In genomic region chr1:56223962-56224361, GRCh38 we compare ENCODE assay signal across 31 cellular contexts.
"Had no signal": no experiment of that assay in that cellular context is flagged by ENCODE, and none has a peak within 500 bp of the region (broad histone marks: within the 10 kb centered on the region; RNA-seq: fewer than 3 reads in every experiment).

No MANE protein-coding gene starts in this region.

- H3K4me3 Mint-ChIP-seq: activated CD4-positive, alpha-beta memory T cell treated with anti-CD3 and anti-CD28 coated beads, Interleukin-2, amount 10 ng/mL, durations not matched to agents 7 days and 5 days; activated CD4-positive, alpha-beta T cell treated with anti-CD3 and anti-CD28 coated beads, Interleukin-2, amount 10 ng/mL, durations not matched to agents 7 days and 5 days; activated naive CD4-positive, alpha-beta T cell treated with anti-CD3 and anti-CD28 coated beads, Interleukin-2, amount 10 ng/mL, durations not matched to agents 7 days and 5 days; activated naive CD8-positive, alpha-beta T cell treated with anti-CD3 and anti-CD28 coated beads, Interleukin-2, amount 10 ng/mL, durations not matched to agents 7 days and 5 days; activated T-cell treated with anti-CD3 and anti-CD28 coated beads, Interleukin-2, amount 50 U/mL, for 24 hours; activated T-cell treated with anti-CD3 and anti-CD28 coated beads, Interleukin-2, amount 50 U/mL, for 72 hours; central memory CD8-positive, alpha-beta T cell; effector memory CD8-positive, alpha-beta T cell; WTC11 had no signal

- H3K79me2 ChIP-seq: hepatocyte had no signal

- H3K27me3 Mint-ChIP-seq: activated CD4-positive, alpha-beta memory T cell treated with anti-CD3 and anti-CD28 coated beads, Interleukin-2, amount 10 ng/mL, durations not matched to agents 7 days and 5 days; activated CD4-positive, alpha-beta T cell treated with anti-CD3 and anti-CD28 coated beads, Interleukin-2, amount 10 ng/mL, durations not matched to agents 7 days and 5 days; activated naive CD4-positive, alpha-beta T cell treated with anti-CD3 and anti-CD28 coated beads, Interleukin-2, amount 10 ng/mL, durations not matched to agents 7 days and 5 days; activated T-cell treated with anti-CD3 and anti-CD28 coated beads, Interleukin-2, amount 50 U/mL, for 24 hours; central memory CD8-positive, alpha-beta T cell; effector memory CD8-positive, alpha-beta T cell had no signal

- ATAC-seq: activated naive CD4-positive, alpha-beta T cell treated with anti-CD3 and anti-CD28 coated beads, Interleukin-2, amount 50 U/mL, for 72 hours; activated T-cell treated with anti-CD3 and anti-CD28 coated beads, Interleukin-2, amount 50 U/mL, for 72 hours; effector memory CD8-positive, alpha-beta T cell; gastroesophageal sphincter; heart right ventricle; WTC11 had no signal

- H3K27me3 ChIP-seq: ascending aorta, brain microvascular endothelial cell, gastroesophageal sphincter, heart right ventricle, hepatocyte had no signal

- FAIRE-seq: bronchial epithelial cell, TTC549 had no signal

- DNase-seq: activated CD4-positive, alpha-beta memory T cell treated with anti-CD3 and anti-CD28 coated beads, Interleukin-2, amount 10 ng/mL, durations not matched to agents 7 days and 5 days; activated CD4-positive, alpha-beta T cell treated with anti-CD3 and anti-CD28 coated beads for 1 hour; activated CD4-positive, alpha-beta T cell treated with anti-CD3 and anti-CD28 coated beads for 4 hours; activated CD4-positive, alpha-beta T cell treated with anti-CD3 and anti-CD28 coated beads, Interleukin-2, amount 10 ng/mL, durations not matched to agents 7 days and 5 days; activated CD4-positive, alpha-beta T cell treated with anti-CD3 and anti-CD28 coated beads, Interleukin-2, amount 50 U/mL, for 4 hours; activated CD8-positive, alpha-beta memory T cell treated with anti-CD3 and anti-CD28 coated beads, Interleukin-2, amount 50 U/mL, for 48 hours; activated gamma-delta T cell; activated naive CD4-positive, alpha-beta T cell; activated naive CD4-positive, alpha-beta T cell treated with anti-CD3 and anti-CD28 coated beads, Interleukin-2, amount 10 ng/mL, durations not matched to agents 7 days and 5 days; activated naive CD8-positive, alpha-beta T cell treated with anti-CD3 and anti-CD28 coated beads, Interleukin-2, amount 10 ng/mL, durations not matched to agents 7 days and 5 days; activated T-cell treated with anti-CD3 and anti-CD28 coated beads for 4 hours; activated T-cell treated with anti-CD3 and anti-CD28 coated beads, Interleukin-2, amount 50 U/mL, for 24 hours; activated T-cell treated with anti-CD3 and anti-CD28 coated beads, Interleukin-2, amount 50 U/mL, for 72 hours; brain microvascular endothelial cell; dermis blood vessel endothelial cell; effector CD4-positive, alpha-beta T cell; effector memory CD8-positive, alpha-beta T cell; foreskin melanocyte; heart right ventricle; T-helper 2 cell had no signal

- H3K4me2 ChIP-seq: hepatocyte had no signal

- H3K9me3 Mint-ChIP-seq: activated CD4-positive, alpha-beta T cell treated with anti-CD3 and anti-CD28 coated beads, Interleukin-2, amount 10 ng/mL, durations not matched to agents 7 days and 5 days; activated naive CD8-positive, alpha-beta T cell treated with anti-CD3 and anti-CD28 coated beads, Interleukin-2, amount 10 ng/mL, durations not matched to agents 7 days and 5 days; activated T-cell treated with anti-CD3 and anti-CD28 coated beads, Interleukin-2, amount 50 U/mL, for 72 hours; WTC11 had no signal

- H3K4me1 Mint-ChIP-seq: activated CD4-positive, alpha-beta memory T cell treated with anti-CD3 and anti-CD28 coated beads, Interleukin-2, amount 10 ng/mL, durations not matched to agents 7 days and 5 days; activated CD4-positive, alpha-beta T cell treated with anti-CD3 and anti-CD28 coated beads, Interleukin-2, amount 10 ng/mL, durations not matched to agents 7 days and 5 days; activated naive CD4-positive, alpha-beta T cell treated with anti-CD3 and anti-CD28 coated beads, Interleukin-2, amount 10 ng/mL, durations not matched to agents 7 days and 5 days; activated naive CD8-positive, alpha-beta T cell treated with anti-CD3 and anti-CD28 coated beads, Interleukin-2, amount 10 ng/mL, durations not matched to agents 7 days and 5 days; central memory CD8-positive, alpha-beta T cell had no signal

- H3K4me1 ChIP-seq: ascending aorta, gastroesophageal sphincter, heart right ventricle had no signal

- H3K4me3 ChIP-seq: ascending aorta, coronary artery, gastroesophageal sphincter, heart right ventricle, hepatocyte had no signal

- H3K36me3 ChIP-seq: ascending aorta, brain microvascular endothelial cell, gastroesophageal sphincter, heart right ventricle had no signal

- H3K27ac Mint-ChIP-seq: activated CD4-positive, alpha-beta memory T cell treated with anti-CD3 and anti-CD28 coated beads, Interleukin-2, amount 10 ng/mL, durations not matched to agents 7 days and 5 days; activated CD4-positive, alpha-beta T cell treated with anti-CD3 and anti-CD28 coated beads, Interleukin-2, amount 10 ng/mL, durations not matched to agents 7 days and 5 days; activated naive CD4-positive, alpha-beta T cell treated with anti-CD3 and anti-CD28 coated beads, Interleukin-2, amount 10 ng/mL, durations not matched to agents 7 days and 5 days; activated naive CD8-positive, alpha-beta T cell treated with anti-CD3 and anti-CD28 coated beads, Interleukin-2, amount 10 ng/mL, durations not matched to agents 7 days and 5 days; activated T-cell treated with anti-CD3 and anti-CD28 coated beads, Interleukin-2, amount 50 U/mL, for 24 hours; activated T-cell treated with anti-CD3 and anti-CD28 coated beads, Interleukin-2, amount 50 U/mL, for 72 hours; effector memory CD8-positive, alpha-beta T cell; WTC11 had no signal

- H2AFZ ChIP-seq: hepatocyte had no signal

- H3K36me3 Mint-ChIP-seq: activated naive CD4-positive, alpha-beta T cell treated with anti-CD3 and anti-CD28 coated beads, Interleukin-2, amount 10 ng/mL, durations not matched to agents 7 days and 5 days; activated naive CD4-positive, alpha-beta T cell treated with anti-CD3 and anti-CD28 coated beads, Interleukin-2, amount 50 U/mL, for 72 hours; activated naive CD8-positive, alpha-beta T cell treated with anti-CD3 and anti-CD28 coated beads, Interleukin-2, amount 10 ng/mL, durations not matched to agents 7 days and 5 days; WTC11 had no signal

- H3K9me3 ChIP-seq: ascending aorta, gastroesophageal sphincter, heart right ventricle had no signal

- H3K27ac ChIP-seq: ascending aorta, brain microvascular endothelial cell, coronary artery, epithelial cell of prostate, gastroesophageal sphincter, heart right ventricle, hepatocyte, VCaP had no signal
